Comparison of ENCODE assay signal across 1 cellular context in genomic region chr12:54370218-54370730, GRCh38.
A peak's percentile ranks its signal among the peaks of the same experiment; 100 is the strongest.
TF ChIP-seq lines count a peak whose summit lies in the region.

No MANE protein-coding gene starts in this region.

TF ChIP-seq in K562, 482 proteins besides CTCF, POLR2A, EP300 and RAD21 (continues in another document):
- peak; percentile 83 for TF ChIP-seq GATAD2B (IDR thresholded peaks at IDR 0.05; ENCODE audit: borderline replicate concordance)
- TF ChIP-seq, protein P1, sequence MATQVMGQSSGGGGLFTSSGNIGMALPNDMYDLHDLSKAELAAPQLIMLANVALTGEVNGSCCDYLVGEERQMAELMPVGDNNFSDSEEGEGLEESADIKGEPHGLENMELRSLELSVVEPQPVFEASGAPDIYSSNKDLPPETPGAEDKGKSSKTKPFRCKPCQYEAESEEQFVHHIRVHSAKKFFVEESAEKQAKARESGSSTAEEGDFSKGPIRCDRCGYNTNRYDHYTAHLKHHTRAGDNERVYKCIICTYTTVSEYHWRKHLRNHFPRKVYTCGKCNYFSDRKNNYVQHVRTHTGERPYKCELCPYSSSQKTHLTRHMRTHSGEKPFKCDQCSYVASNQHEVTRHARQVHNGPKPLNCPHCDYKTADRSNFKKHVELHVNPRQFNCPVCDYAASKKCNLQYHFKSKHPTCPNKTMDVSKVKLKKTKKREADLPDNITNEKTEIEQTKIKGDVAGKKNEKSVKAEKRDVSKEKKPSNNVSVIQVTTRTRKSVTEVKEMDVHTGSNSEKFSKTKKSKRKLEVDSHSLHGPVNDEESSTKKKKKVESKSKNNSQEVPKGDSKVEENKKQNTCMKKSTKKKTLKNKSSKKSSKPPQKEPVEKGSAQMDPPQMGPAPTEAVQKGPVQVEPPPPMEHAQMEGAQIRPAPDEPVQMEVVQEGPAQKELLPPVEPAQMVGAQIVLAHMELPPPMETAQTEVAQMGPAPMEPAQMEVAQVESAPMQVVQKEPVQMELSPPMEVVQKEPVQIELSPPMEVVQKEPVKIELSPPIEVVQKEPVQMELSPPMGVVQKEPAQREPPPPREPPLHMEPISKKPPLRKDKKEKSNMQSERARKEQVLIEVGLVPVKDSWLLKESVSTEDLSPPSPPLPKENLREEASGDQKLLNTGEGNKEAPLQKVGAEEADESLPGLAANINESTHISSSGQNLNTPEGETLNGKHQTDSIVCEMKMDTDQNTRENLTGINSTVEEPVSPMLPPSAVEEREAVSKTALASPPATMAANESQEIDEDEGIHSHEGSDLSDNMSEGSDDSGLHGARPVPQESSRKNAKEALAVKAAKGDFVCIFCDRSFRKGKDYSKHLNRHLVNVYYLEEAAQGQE (CRISPR knock-in tag; IDR thresholded peaks at IDR 0.05; ENCODE audit: low read depth) = 0 out of 2 replicates have a peak, but pooled peaks have one; percentile 48
- TF ChIP-seq ZFX (CRISPR knock-in tag; IDR thresholded peaks at IDR 0.05) = peak; percentile 63
- TF ChIP-seq NONO (IDR thresholded peaks at IDR 0.05; ENCODE audit: low read depth in 2 of 2, low read length in 1 of 2) = 0 out of 4 replicates have a peak, but pooled peaks of 1 of the 2 experiments have one; percentile 52
- no peak for TF ChIP-seq CREB1 (IDR thresholded peaks at IDR 0.05)
- TF ChIP-seq CREB1 (CRISPR knock-in tag; IDR thresholded peaks at IDR 0.05) = peak; percentile 42; the same call in 1 of the 2 replicates
- 0 out of 2 replicates have a peak, but pooled peaks have one; percentile 35 for TF ChIP-seq AFF4 (CRISPR knock-in tag; IDR thresholded peaks at IDR 0.05)
- peak; percentile 18; the same call in 1 of the 2 replicates for TF ChIP-seq MAFK (IDR thresholded peaks at IDR 0.05; ENCODE audit: low read length)
- peak; percentile 76; the same call in 1 of the 2 replicates for TF ChIP-seq HDAC2 (IDR thresholded peaks at IDR 0.05)
- peak; percentile 32; the same call in 1 of the 2 replicates for TF ChIP-seq CBX1 (IDR thresholded peaks at IDR 0.05; ENCODE audit: low read depth)
- TF ChIP-seq ZMIZ1 (IDR thresholded peaks at IDR 0.05; ENCODE audit: low read depth in 2 of 2, low read length in 2 of 2) = peak in 1 of 2 experiments; percentile 24; a peak in 1 of 4 replicates
- TF ChIP-seq MTA1 (IDR thresholded peaks at IDR 0.05; ENCODE audit: borderline replicate concordance) = peak; percentile 78; the same call in 1 of the 2 replicates
- peak; percentile 85 for TF ChIP-seq FIP1L1 (IDR thresholded peaks at IDR 0.05; ENCODE audit: low read depth, low read length, poor library complexity, severe bottlenecking)
- TF ChIP-seq RB1 (IDR thresholded peaks at IDR 0.05; ENCODE audit: low read depth) = peak; percentile 94
- peak; percentile 40; the same call in 1 of the 2 replicates for TF ChIP-seq CTBP1 (IDR thresholded peaks at IDR 0.05; ENCODE audit: borderline replicate concordance)
- no peak for TF ChIP-seq NCOA6 (IDR thresholded peaks at IDR 0.05)
- TF ChIP-seq CREM (IDR thresholded peaks at IDR 0.05; ENCODE audit: low read depth) = peak; percentile 62; the same call in 1 of the 2 replicates
- 0 out of 2 replicates have a peak, but pooled peaks have one; percentile 39 for TF ChIP-seq ZNF583 (CRISPR knock-in tag; IDR thresholded peaks at IDR 0.05)
- 0 out of 2 replicates have a peak, but pooled peaks have one; percentile 17 for TF ChIP-seq BCOR (IDR thresholded peaks at IDR 0.05)
- peak; percentile 16; the same call in 1 of the 2 replicates for TF ChIP-seq TEAD4 (IDR thresholded peaks at IDR 0.05; ENCODE audit: low read length)
- no peak for TF ChIP-seq TEAD4 (CRISPR knock-in tag; IDR thresholded peaks at IDR 0.05; ENCODE audit: borderline replicate concordance)
- TF ChIP-seq, protein P2, sequence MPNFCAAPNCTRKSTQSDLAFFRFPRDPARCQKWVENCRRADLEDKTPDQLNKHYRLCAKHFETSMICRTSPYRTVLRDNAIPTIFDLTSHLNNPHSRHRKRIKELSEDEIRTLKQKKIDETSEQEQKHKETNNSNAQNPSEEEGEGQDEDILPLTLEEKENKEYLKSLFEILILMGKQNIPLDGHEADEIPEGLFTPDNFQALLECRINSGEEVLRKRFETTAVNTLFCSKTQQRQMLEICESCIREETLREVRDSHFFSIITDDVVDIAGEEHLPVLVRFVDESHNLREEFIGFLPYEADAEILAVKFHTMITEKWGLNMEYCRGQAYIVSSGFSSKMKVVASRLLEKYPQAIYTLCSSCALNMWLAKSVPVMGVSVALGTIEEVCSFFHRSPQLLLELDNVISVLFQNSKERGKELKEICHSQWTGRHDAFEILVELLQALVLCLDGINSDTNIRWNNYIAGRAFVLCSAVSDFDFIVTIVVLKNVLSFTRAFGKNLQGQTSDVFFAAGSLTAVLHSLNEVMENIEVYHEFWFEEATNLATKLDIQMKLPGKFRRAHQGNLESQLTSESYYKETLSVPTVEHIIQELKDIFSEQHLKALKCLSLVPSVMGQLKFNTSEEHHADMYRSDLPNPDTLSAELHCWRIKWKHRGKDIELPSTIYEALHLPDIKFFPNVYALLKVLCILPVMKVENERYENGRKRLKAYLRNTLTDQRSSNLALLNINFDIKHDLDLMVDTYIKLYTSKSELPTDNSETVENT (CRISPR knock-in tag; IDR thresholded peaks at IDR 0.05) = 0 out of 2 replicates have a peak, but pooled peaks have one; percentile 54
- peak; percentile 69; the same call in 1 of the 2 replicates for TF ChIP-seq MYC (IDR thresholded peaks at IDR 0.05; ENCODE audit: low read depth, low read length)
- no peak for TF ChIP-seq MYC (CRISPR knock-in tag; IDR thresholded peaks at IDR 0.05; ENCODE audit: borderline replicate concordance, low read depth)
- TF ChIP-seq ZNF316 (IDR thresholded peaks at IDR 0.05) = no peak
- no peak for TF ChIP-seq FOXP4 (CRISPR knock-in tag; IDR thresholded peaks at IDR 0.05; ENCODE audit: borderline replicate concordance)
- TF ChIP-seq COPS2 (conservative IDR thresholded peaks at IDR 0.05) = no peak
- 0 out of 2 replicates have a peak, but pooled peaks have one; percentile 36 for TF ChIP-seq ZHX1 (conservative IDR thresholded peaks at IDR 0.05; ENCODE audit: low read length)
- TF ChIP-seq TCF7L2 (IDR thresholded peaks at IDR 0.05; ENCODE audit: low read depth, low read length) = no peak
- no peak for TF ChIP-seq STAT5B (CRISPR knock-in tag; IDR thresholded peaks at IDR 0.05)
- TF ChIP-seq IRF1 (CRISPR knock-in tag; IDR thresholded peaks at IDR 0.05; ENCODE audit: borderline replicate concordance) = no peak
- peak; percentile 86 for TF ChIP-seq ZBTB2 (IDR thresholded peaks at IDR 0.05)
- TF ChIP-seq ZNF551 (CRISPR knock-in tag; IDR thresholded peaks at IDR 0.05) = no peak
- no peak for TF ChIP-seq ZBTB26 (CRISPR knock-in tag; IDR thresholded peaks at IDR 0.05)
